In genomic region chr13:105956891-105957290, GRCh38 we compare ENCODE assay signal across 22 cellular contexts.
DNase-seq lines count a peak whose midpoint lies in the region; ATAC-seq lines count a peak whose summit lies in the region.
"Had no signal": no experiment of that assay in that cellular context is flagged by ENCODE, and none has a peak within 500 bp of the region (broad histone marks: within the 10 kb centered on the region; RNA-seq: fewer than 3 reads in every experiment).

No MANE protein-coding gene starts in this region.

- peaks cover 0 to 6% (median 0%) of the 10 kb centered on the region in 9 donors for H3K9me3 Mint-ChIP-seq in naive thymus-derived CD8-positive, alpha-beta T cell

- POLR2A ChIA-PET in naive thymus-derived CD8-positive, alpha-beta T cell (lab: Charles Lee): no interaction called here

- intact Hi-C loops in right cardiac atrium (cut with DNase I) (no loop called here), left ventricle myocardium superior (cut with micrococcal nuclease) (no loop called here)

- no peak overlapping the region for H3K27ac Mint-ChIP-seq in naive thymus-derived CD8-positive, alpha-beta T cell
- H3K27ac Mint-ChIP-seq: CD4-positive, alpha-beta memory T cell; IgD-negative memory B cell had no signal

- no peaks in the 10 kb centered on the region for H3K4me1 Mint-ChIP-seq in naive thymus-derived CD8-positive, alpha-beta T cell
- H3K4me1 Mint-ChIP-seq: CD4-positive, alpha-beta memory T cell; IgD-negative memory B cell had no signal

- no peaks in the 10 kb centered on the region for H3K4me1 ChIP-seq in right cardiac atrium (ENCODE audit: control insufficient read depth, insufficient read depth, low read length)
- H3K4me1 ChIP-seq: BLaER1, Caco-2 had no signal

- WGBS in right cardiac atrium: 45% methylated on average over 6 of the region's 6 CpGs

- H3K9me3 ChIP-seq in right cardiac atrium (ENCODE audit: control insufficient read depth, low read length): no peaks in the 10 kb centered on the region
- H3K9me3 ChIP-seq: BLaER1, Caco-2 had no signal

- no peak overlapping the region for H3K27ac ChIP-seq in right cardiac atrium (ENCODE audit: low read length)
- H3K27ac ChIP-seq: BLaER1 had no signal

- no peaks in the 10 kb centered on the region for H3K36me3 Mint-ChIP-seq in naive thymus-derived CD8-positive, alpha-beta T cell
- H3K36me3 Mint-ChIP-seq: CD4-positive, alpha-beta memory T cell; IgD-negative memory B cell had no signal

- peaks cover 0 to 16% (median 1%) of the 10 kb centered on the region in 5 donors for H3K27me3 Mint-ChIP-seq in naive thymus-derived CD8-positive, alpha-beta T cell
- H3K27me3 Mint-ChIP-seq: CD4-positive, alpha-beta memory T cell; IgD-negative memory B cell had no signal

- no peak overlapping the region for H3K4me3 Mint-ChIP-seq in naive thymus-derived CD8-positive, alpha-beta T cell
- H3K4me3 Mint-ChIP-seq: CD4-positive, alpha-beta memory T cell; IgD-negative memory B cell had no signal

- no peak overlapping the region for H3K4me3 ChIP-seq in right cardiac atrium (ENCODE audit: low read length)
- H3K4me3 ChIP-seq: BLaER1 had no signal

- no peaks in the 10 kb centered on the region for H3K27me3 ChIP-seq in right cardiac atrium (ENCODE audit: control insufficient read depth, insufficient read depth)
- H3K27me3 ChIP-seq: BLaER1 had no signal

- DNase-seq in right cardiac atrium (peak; percentile 45 to 71 (median 62)), left ventricle myocardium superior (no peak), cerebellar cortex (ENCODE audit: low spot score) (peak; percentile 92), inferior parietal cortex (ENCODE audit: extremely low spot score) (peak; percentile 10), CD1c-positive myeloid dendritic cell (ENCODE audit: extremely low spot score) (no peak), A172 (ENCODE audit: low spot score) (no peak)
- DNase-seq in naive thymus-derived CD8-positive, alpha-beta T cell: no peak
- DNase-seq: Caco-2; CD4-positive, alpha-beta memory T cell; DMS153; GF-D8; GOT3; HCEC 1CT; NCI-H1105; NCI-H146; NCI-H2029 treated with DMSO at 0.1 percent for 48 hours; NCI-H510A treated with DMSO at 0.1 percent for 48 hours; NCI-H774; NK-92 treated with Interleukin-12 subunit alpha and Interleukin-12 subunit beta, amount 100 ng/mL, for 24 hours had no signal

- ATAC-seq in right cardiac atrium (no peak), left ventricle myocardium superior (no peak)
- ATAC-seq in naive thymus-derived CD8-positive, alpha-beta T cell: no peak
- ATAC-seq: SK-N-SH treated with all-trans-retinoic acid at 6 μM for 48 hours had no signal

Comparison
In these comparisons a context has a peak if more than half of its experiments do, and no peak if none do; other contexts are left out.
1. DNase-seq: peak in right cardiac atrium (3 of 3), cerebellar cortex (single experiment) and inferior parietal cortex (single experiment); none in left ventricle myocardium superior (single experiment), CD1c-positive myeloid dendritic cell (single experiment), A172 (single experiment) and naive thymus-derived CD8-positive, alpha-beta T cell (0 of 10).